In the genomic region with DNA sequence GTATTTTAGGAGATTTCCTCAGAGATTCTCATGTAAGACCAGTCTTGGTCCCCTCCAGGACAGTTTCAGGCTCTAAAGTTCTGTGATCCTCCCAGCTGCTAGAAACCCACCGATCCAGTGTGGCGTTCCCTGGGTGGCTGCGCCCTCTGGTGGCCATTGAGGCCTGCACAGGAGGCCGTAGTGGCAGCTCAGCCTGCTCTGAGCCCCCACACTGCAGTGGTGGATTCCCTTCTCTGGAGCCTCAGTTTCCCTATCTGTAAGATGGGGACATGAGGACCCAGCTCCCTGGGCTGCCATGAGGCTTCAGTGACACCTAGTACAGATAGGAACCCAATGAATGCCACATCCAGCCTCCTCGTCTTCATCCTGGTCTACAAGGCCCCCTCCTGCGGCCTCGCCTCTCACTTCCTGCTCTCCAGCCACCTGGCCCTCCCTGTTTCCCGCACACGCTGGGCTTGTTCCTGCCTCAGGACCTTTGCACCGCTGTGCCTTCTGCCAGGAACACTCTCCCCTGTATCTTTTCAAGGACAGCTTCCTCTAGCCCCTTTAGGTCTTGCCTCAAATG, we compare ENCODE assay signal across 1 cellular context.
TF ChIP-seq lines count a peak whose summit lies in the region.

No MANE protein-coding gene starts in this region.

TF ChIP-seq in GM12878, 131 proteins besides CTCF, POLR2A, EP300 and RAD21 (continues in another document):
- TF ChIP-seq PAX8 (IDR thresholded peaks at IDR 0.05) (no peak), SIX5 (IDR thresholded peaks at IDR 0.05; ENCODE audit: low read depth, low read length, severe bottlenecking) (no peak), SMC3 (IDR thresholded peaks at IDR 0.05; ENCODE audit: borderline replicate concordance, low read length) (peak; percentile 96), FOS (IDR thresholded peaks at IDR 0.05; ENCODE audit: borderline replicate concordance, extremely low read depth, insufficient read length) (no peak), ZZZ3 (IDR thresholded peaks at IDR 0.05; ENCODE audit: control insufficient read depth, insufficient read length, low read depth) (no peak), ZNF24 (IDR thresholded peaks at IDR 0.05) (0 out of 2 replicates have a peak, but pooled peaks have one; percentile 18), JUND (IDR thresholded peaks at IDR 0.05; ENCODE audit: low read depth, low read length) (no peak), PML (IDR thresholded peaks at IDR 0.05; ENCODE audit: low read length) (no peak), IKZF2 (IDR thresholded peaks at IDR 0.05) (no peak), CHD2 (IDR thresholded peaks at IDR 0.05; ENCODE audit: borderline replicate concordance, low read depth, low read length) (no peak), MXI1 (IDR thresholded peaks at IDR 0.05; ENCODE audit: low read depth, low read length) (no peak), NR2C2 (IDR thresholded peaks at IDR 0.05; ENCODE audit: borderline replicate concordance, control insufficient read depth, insufficient read length, low read depth) (no peak), IKZF1 (conservative IDR thresholded peaks at IDR 0.05) (0 out of 2 replicates have a peak, but pooled peaks have one; percentile 26), EED (IDR thresholded peaks at IDR 0.05; ENCODE audit: low read depth) (no peak), NBN (IDR thresholded peaks at IDR 0.05) (0 out of 2 replicates have a peak, but pooled peaks have one; percentile 25), KLF5 (IDR thresholded peaks at IDR 0.05; ENCODE audit: partially characterized antibody) (no peak), BRCA1 (IDR thresholded peaks at IDR 0.05; ENCODE audit: low read depth, low read length) (no peak), RAD51 (IDR thresholded peaks at IDR 0.05) (no peak), ZNF384 (IDR thresholded peaks at IDR 0.05; ENCODE audit: borderline replicate concordance, low read depth, low read length) (no peak), PAX5 (IDR thresholded peaks at IDR 0.05; ENCODE audit: borderline replicate concordance, low read depth, low read length) (no peak), NR2C1 (IDR thresholded peaks at IDR 0.05) (no peak), SP1 (IDR thresholded peaks at IDR 0.05; ENCODE audit: low read depth, low read length) (no peak), RCOR1 (conservative IDR thresholded peaks at IDR 0.05; ENCODE audit: low read depth, low read length) (no peak), KDM1A (IDR thresholded peaks at IDR 0.05; ENCODE audit: borderline replicate concordance) (no peak), LARP7 (IDR thresholded peaks at IDR 0.05) (peak; percentile 66), ZNF207 (IDR thresholded peaks at IDR 0.05; ENCODE audit: borderline replicate concordance) (no peak), TBL1XR1 (IDR thresholded peaks at IDR 0.05; ENCODE audit: low read depth, low read length) (no peak), SREBF1 (IDR thresholded peaks at IDR 0.05; ENCODE audit: low read length) (no peak), HDGF (IDR thresholded peaks at IDR 0.05) (0 out of 2 replicates have a peak, but pooled peaks have one; percentile 38), HDAC6 (IDR thresholded peaks at IDR 0.05; ENCODE audit: unreplicated experiment) (no peak), YY1 (IDR thresholded peaks at IDR 0.05; ENCODE audit: low read depth, low read length) (peak; percentile 89), RUNX3 (IDR thresholded peaks at IDR 0.05; ENCODE audit: low read length) (peak; percentile 28; the same call in 1 of the 2 replicates), CREM (IDR thresholded peaks at IDR 0.05; ENCODE audit: low read depth) (no peak), ATF7 (IDR thresholded peaks at IDR 0.05; ENCODE audit: low read depth) (no peak), ZSCAN29 (IDR thresholded peaks at IDR 0.05) (no peak), MYB (IDR thresholded peaks at IDR 0.05; ENCODE audit: borderline replicate concordance, low read depth, low read length) (no peak), POLR2AphosphoS5 (IDR thresholded peaks at IDR 0.05; ENCODE audit: low read length) (no peak), TARDBP (IDR thresholded peaks at IDR 0.05; ENCODE audit: borderline replicate concordance) (no peak)
- TF ChIP-seq, protein P1, sequence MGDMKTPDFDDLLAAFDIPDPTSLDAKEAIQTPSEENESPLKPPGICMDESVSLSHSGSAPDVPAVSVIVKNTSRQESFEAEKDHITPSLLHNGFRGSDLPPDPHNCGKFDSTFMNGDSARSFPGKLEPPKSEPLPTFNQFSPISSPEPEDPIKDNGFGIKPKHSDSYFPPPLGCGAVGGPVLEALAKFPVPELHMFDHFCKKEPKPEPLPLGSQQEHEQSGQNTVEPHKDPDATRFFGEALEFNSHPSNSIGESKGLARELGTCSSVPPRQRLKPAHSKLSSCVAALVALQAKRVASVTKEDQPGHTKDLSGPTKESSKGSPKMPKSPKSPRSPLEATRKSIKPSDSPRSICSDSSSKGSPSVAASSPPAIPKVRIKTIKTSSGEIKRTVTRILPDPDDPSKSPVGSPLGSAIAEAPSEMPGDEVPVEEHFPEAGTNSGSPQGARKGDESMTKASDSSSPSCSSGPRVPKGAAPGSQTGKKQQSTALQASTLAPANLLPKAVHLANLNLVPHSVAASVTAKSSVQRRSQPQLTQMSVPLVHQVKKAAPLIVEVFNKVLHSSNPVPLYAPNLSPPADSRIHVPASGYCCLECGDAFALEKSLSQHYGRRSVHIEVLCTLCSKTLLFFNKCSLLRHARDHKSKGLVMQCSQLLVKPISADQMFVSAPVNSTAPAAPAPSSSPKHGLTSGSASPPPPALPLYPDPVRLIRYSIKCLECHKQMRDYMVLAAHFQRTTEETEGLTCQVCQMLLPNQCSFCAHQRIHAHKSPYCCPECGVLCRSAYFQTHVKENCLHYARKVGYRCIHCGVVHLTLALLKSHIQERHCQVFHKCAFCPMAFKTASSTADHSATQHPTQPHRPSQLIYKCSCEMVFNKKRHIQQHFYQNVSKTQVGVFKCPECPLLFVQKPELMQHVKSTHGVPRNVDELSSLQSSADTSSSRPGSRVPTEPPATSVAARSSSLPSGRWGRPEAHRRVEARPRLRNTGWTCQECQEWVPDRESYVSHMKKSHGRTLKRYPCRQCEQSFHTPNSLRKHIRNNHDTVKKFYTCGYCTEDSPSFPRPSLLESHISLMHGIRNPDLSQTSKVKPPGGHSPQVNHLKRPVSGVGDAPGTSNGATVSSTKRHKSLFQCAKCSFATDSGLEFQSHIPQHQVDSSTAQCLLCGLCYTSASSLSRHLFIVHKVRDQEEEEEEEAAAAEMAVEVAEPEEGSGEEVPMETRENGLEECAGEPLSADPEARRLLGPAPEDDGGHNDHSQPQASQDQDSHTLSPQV (IDR thresholded peaks at IDR 0.05), result 0 out of 2 replicates have a peak, but pooled peaks have one; percentile 9
- TF ChIP-seq, protein P2, sequence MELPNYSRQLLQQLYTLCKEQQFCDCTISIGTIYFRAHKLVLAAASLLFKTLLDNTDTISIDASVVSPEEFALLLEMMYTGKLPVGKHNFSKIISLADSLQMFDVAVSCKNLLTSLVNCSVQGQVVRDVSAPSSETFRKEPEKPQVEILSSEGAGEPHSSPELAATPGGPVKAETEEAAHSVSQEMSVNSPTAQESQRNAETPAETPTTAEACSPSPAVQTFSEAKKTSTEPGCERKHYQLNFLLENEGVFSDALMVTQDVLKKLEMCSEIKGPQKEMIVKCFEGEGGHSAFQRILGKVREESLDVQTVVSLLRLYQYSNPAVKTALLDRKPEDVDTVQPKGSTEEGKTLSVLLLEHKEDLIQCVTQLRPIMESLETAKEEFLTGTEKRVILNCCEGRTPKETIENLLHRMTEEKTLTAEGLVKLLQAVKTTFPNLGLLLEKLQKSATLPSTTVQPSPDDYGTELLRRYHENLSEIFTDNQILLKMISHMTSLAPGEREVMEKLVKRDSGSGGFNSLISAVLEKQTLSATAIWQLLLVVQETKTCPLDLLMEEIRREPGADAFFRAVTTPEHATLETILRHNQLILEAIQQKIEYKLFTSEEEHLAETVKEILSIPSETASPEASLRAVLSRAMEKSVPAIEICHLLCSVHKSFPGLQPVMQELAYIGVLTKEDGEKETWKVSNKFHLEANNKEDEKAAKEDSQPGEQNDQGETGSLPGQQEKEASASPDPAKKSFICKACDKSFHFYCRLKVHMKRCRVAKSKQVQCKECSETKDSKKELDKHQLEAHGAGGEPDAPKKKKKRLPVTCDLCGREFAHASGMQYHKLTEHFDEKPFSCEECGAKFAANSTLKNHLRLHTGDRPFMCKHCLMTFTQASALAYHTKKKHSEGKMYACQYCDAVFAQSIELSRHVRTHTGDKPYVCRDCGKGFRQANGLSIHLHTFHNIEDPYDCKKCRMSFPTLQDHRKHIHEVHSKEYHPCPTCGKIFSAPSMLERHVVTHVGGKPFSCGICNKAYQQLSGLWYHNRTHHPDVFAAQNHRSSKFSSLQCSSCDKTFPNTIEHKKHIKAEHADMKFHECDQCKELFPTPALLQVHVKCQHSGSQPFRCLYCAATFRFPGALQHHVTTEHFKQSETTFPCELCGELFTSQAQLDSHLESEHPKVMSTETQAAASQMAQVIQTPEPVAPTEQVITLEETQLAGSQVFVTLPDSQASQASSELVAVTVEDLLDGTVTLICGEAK (IDR thresholded peaks at IDR 0.05; ENCODE audit: borderline replicate concordance), result no peak
- TF ChIP-seq, protein P3, sequence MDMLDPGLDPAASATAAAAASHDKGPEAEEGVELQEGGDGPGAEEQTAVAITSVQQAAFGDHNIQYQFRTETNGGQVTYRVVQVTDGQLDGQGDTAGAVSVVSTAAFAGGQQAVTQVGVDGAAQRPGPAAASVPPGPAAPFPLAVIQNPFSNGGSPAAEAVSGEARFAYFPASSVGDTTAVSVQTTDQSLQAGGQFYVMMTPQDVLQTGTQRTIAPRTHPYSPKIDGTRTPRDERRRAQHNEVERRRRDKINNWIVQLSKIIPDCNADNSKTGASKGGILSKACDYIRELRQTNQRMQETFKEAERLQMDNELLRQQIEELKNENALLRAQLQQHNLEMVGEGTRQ (IDR thresholded peaks at IDR 0.05; ENCODE audit: borderline replicate concordance, low read depth, low read length), result no peak
- TF ChIP-seq, protein P4, sequence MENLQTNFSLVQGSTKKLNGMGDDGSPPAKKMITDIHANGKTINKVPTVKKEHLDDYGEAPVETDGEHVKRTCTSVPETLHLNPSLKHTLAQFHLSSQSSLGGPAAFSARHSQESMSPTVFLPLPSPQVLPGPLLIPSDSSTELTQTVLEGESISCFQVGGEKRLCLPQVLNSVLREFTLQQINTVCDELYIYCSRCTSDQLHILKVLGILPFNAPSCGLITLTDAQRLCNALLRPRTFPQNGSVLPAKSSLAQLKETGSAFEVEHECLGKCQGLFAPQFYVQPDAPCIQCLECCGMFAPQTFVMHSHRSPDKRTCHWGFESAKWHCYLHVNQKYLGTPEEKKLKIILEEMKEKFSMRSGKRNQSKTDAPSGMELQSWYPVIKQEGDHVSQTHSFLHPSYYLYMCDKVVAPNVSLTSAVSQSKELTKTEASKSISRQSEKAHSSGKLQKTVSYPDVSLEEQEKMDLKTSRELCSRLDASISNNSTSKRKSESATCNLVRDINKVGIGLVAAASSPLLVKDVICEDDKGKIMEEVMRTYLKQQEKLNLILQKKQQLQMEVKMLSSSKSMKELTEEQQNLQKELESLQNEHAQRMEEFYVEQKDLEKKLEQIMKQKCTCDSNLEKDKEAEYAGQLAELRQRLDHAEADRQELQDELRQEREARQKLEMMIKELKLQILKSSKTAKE (IDR thresholded peaks at IDR 0.05; ENCODE audit: low read depth, poor library complexity, severe bottlenecking), result peak; percentile 20
- TF ChIP-seq, protein P5, sequence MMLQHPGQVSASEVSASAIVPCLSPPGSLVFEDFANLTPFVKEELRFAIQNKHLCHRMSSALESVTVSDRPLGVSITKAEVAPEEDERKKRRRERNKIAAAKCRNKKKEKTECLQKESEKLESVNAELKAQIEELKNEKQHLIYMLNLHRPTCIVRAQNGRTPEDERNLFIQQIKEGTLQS (IDR thresholded peaks at IDR 0.05; ENCODE audit: borderline replicate concordance, extremely low read depth, low read depth, low read length), result no peak
- TF ChIP-seq, protein P6, sequence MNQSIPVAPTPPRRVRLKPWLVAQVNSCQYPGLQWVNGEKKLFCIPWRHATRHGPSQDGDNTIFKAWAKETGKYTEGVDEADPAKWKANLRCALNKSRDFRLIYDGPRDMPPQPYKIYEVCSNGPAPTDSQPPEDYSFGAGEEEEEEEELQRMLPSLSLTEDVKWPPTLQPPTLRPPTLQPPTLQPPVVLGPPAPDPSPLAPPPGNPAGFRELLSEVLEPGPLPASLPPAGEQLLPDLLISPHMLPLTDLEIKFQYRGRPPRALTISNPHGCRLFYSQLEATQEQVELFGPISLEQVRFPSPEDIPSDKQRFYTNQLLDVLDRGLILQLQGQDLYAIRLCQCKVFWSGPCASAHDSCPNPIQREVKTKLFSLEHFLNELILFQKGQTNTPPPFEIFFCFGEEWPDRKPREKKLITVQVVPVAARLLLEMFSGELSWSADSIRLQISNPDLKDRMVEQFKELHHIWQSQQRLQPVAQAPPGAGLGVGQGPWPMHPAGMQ (IDR thresholded peaks at IDR 0.05; ENCODE audit: borderline replicate concordance), result no peak
- TF ChIP-seq, protein P7, sequence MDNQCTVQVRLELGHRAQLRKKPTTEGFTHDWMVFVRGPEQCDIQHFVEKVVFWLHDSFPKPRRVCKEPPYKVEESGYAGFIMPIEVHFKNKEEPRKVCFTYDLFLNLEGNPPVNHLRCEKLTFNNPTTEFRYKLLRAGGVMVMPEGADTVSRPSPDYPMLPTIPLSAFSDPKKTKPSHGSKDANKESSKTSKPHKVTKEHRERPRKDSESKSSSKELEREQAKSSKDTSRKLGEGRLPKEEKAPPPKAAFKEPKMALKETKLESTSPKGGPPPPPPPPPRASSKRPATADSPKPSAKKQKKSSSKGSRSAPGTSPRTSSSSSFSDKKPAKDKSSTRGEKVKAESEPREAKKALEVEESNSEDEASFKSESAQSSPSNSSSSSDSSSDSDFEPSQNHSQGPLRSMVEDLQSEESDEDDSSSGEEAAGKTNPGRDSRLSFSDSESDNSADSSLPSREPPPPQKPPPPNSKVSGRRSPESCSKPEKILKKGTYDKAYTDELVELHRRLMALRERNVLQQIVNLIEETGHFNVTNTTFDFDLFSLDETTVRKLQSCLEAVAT (IDR thresholded peaks at IDR 0.05), result no peak
- TF ChIP-seq, protein P8, sequence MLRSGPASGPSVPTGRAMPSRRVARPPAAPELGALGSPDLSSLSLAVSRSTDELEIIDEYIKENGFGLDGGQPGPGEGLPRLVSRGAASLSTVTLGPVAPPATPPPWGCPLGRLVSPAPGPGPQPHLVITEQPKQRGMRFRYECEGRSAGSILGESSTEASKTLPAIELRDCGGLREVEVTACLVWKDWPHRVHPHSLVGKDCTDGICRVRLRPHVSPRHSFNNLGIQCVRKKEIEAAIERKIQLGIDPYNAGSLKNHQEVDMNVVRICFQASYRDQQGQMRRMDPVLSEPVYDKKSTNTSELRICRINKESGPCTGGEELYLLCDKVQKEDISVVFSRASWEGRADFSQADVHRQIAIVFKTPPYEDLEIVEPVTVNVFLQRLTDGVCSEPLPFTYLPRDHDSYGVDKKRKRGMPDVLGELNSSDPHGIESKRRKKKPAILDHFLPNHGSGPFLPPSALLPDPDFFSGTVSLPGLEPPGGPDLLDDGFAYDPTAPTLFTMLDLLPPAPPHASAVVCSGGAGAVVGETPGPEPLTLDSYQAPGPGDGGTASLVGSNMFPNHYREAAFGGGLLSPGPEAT (IDR thresholded peaks at IDR 0.05; ENCODE audit: low read depth), result no peak
- TF ChIP-seq, protein P9, sequence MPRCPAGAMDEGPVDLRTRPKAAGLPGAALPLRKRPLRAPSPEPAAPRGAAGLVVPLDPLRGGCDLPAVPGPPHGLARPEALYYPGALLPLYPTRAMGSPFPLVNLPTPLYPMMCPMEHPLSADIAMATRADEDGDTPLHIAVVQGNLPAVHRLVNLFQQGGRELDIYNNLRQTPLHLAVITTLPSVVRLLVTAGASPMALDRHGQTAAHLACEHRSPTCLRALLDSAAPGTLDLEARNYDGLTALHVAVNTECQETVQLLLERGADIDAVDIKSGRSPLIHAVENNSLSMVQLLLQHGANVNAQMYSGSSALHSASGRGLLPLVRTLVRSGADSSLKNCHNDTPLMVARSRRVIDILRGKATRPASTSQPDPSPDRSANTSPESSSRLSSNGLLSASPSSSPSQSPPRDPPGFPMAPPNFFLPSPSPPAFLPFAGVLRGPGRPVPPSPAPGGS (IDR thresholded peaks at IDR 0.05; ENCODE audit: borderline replicate concordance, insufficient read depth, low read depth, low read length, poor library complexity, severe bottlenecking), result no peak
